Comparison of ENCODE assay signal across 8 cellular contexts in the genomic region with DNA sequence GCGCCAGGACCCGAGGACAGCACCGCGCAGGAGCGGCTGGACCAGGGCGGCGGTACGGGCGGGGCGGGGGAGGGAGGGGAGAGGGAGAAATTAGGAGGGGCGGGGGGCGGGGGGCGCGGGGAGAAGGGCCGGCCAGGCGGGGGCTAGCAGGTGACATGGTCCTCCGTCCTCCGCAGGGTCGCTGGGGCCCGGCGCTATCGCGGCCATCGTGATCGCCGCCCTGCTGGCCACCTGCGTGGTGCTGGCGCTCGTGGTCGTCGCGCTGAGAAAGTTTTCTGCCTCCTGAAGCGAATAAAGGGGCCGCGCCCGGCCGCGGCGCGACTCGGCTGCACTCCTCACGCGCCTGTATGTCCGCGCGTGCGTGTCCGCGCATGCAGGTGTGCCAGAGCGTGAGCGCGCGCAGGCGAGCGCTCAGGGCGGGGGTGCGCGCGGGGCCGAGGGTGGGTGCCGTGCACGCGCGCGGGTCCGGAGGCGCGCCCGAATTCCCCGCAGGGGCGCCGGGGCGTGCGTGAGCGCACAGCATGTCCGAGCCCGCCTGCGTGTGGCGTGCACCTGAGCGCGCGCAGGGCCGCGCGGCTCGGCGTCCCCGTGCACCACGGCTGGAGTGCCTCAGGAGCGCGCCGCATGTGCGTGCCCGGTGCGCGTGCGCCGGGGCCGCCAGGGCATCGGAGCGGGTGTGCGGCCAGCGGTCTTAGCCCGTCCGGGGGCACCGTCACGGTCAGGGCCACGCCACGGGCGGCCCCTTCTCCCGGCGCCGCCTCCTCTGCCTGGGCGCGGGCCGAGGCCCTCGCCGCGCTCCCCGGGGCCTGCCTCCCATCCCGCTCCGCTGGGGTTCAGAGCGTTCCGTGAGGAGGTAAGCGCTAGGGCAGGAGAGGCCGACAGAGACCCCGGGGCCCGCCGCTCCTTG. TPM values are rescaled to one million over a fixed set of nuclear protein-coding genes. Genes with fewer than 3 reads are reported as not detected.
DNase-seq lines count a peak whose midpoint lies in the region; ATAC-seq and TF ChIP-seq lines count a peak whose summit lies in the region.

No MANE protein-coding gene starts in this region.

- intact Hi-C loops in CD14-positive monocyte (cut with micrococcal nuclease) = no loop called here
- intact Hi-C loops in transverse colon (cut with DNase I; ENCODE audit: low total_unique reads) = no loop called here

- DNase-seq in CD14-positive monocyte (ENCODE audit: low spot score) (no peak), H7 (peak; percentile 91), SKM-1 (lab: John Stamatoyannopoulos, UW; ENCODE audit: unreplicated experiment) (peak; percentile 61), endodermal cell (peak; percentile 81), midbrain (lab: John Stamatoyannopoulos, UW) (peak; percentile 62), transverse colon (peak; percentile 59), T1000 (lab: John Stamatoyannopoulos, UW) (no peak)

- TF ChIP-seq CTCF in CD14-positive monocyte (IDR thresholded peaks at IDR 0.05) (no peak), endodermal cell (conservative IDR thresholded peaks at IDR 0.05) (peak; percentile 70), transverse colon (IDR thresholded peaks at IDR 0.05) (peak in 1 of 5 experiments; percentile 11)

- H3K9me3 Mint-ChIP-seq in CD14-positive monocyte (peaks cover 0 to 7% (median 0%) of the 10 kb centered on the region in 7 donors), endodermal cell (no peaks in the 10 kb centered on the region)

- 2 to 13% methylated on average over 15 to 120 of the region's 129 CpGs for WGBS in endodermal cell (ENCODE audit: insufficient coverage in 1 of 2, insufficient read length in 1 of 2), 2 experiments
- WGBS in transverse colon (ENCODE audit: low coverage in 1 of 2), 2 donors = 1% methylated on average over 105 of the region's 129 CpGs; no CpG with 5 or more reads in 1 of the 2 donors

- TF ChIP-seq POLR2A in transverse colon (IDR thresholded peaks at IDR 0.05) = peak; percentile 64

- no peak for TF ChIP-seq EP300 in transverse colon (IDR thresholded peaks at IDR 0.05; ENCODE audit: low read depth)

- ATAC-seq in GM21737 (IDR thresholded peaks at IDR 0.05; ENCODE audit: unreplicated experiment) = no peak

- H3K27ac ChIP-seq in endodermal cell (ENCODE audit: low read depth, low read length) (no peak overlapping the region), transverse colon (peak overlapping the region; percentile 85 to 93 (median 90))

- H3K4me1 Mint-ChIP-seq in CD14-positive monocyte = peaks cover 20% of the 10 kb centered on the region
- no peaks in the 10 kb centered on the region for H3K4me1 Mint-ChIP-seq in endodermal cell

- H3K27ac Mint-ChIP-seq in CD14-positive monocyte (no peak overlapping the region), endodermal cell (no peak overlapping the region)

- peaks cover 25% of the 10 kb centered on the region for H3K27me3 ChIP-seq in H7 (ENCODE audit: control insufficient read depth, insufficient read depth, low read length)
- peaks cover 20% of the 10 kb centered on the region for H3K27me3 ChIP-seq in endodermal cell (ENCODE audit: control insufficient read depth, insufficient read depth, low read length, poor library complexity, severe bottlenecking)
- peaks cover 27% of the 10 kb centered on the region for H3K27me3 ChIP-seq in transverse colon

- in situ Hi-C loops in transverse colon (cut with MboI; ENCODE audit: low pct_ligation_motif_present in 1 of 4, low pct_unique_long_range_greater_than_20kb in 1 of 4, low sequenced_read_pairs in 3 of 4) = no loop called here

- H3K4me1 ChIP-seq in endodermal cell (ENCODE audit: control insufficient read depth, insufficient read depth, low read length) (no peaks in the 10 kb centered on the region), transverse colon (peaks cover 16 to 40% (median 24%) of the 10 kb centered on the region in 4 donors)

- peaks cover 32 to 39% (median 34%) of the 10 kb centered on the region in 3 donors for H3K27me3 Mint-ChIP-seq in CD14-positive monocyte (ENCODE audit: low read depth in 3 of 3)
- H3K27me3 Mint-ChIP-seq in endodermal cell (ENCODE audit: insufficient read depth) = peaks cover 29% of the 10 kb centered on the region

- peak overlapping the region; percentile 63 to 73 for H3K4me3 Mint-ChIP-seq in CD14-positive monocyte
- H3K4me3 Mint-ChIP-seq in endodermal cell = peak overlapping the region; percentile 45

- H3K4me3 ChIP-seq in H7 (ENCODE audit: insufficient read depth, low read depth, low read length) (peak overlapping the region; percentile 62), endodermal cell (ENCODE audit: low read length) (peak overlapping the region; percentile 75), transverse colon (peak overlapping the region; percentile 31 to 62 (median 50))

- no peak overlapping the region for H3K9ac ChIP-seq in endodermal cell (ENCODE audit: extremely low read depth, low read length, poor library complexity, severe bottlenecking)

- H3K9me3 ChIP-seq in endodermal cell (ENCODE audit: control insufficient read depth, low read length) (no peaks in the 10 kb centered on the region), transverse colon (no peaks in the 10 kb centered on the region)

- H3K36me3 ChIP-seq in H7 (replicated peaks; ENCODE audit: control insufficient read depth, insufficient read depth, low read length) (no peaks in the 10 kb centered on the region), endodermal cell (ENCODE audit: control insufficient read depth, insufficient read depth, low read length) (no peaks in the 10 kb centered on the region), transverse colon (no peaks in the 10 kb centered on the region)

- H3K36me3 Mint-ChIP-seq in CD14-positive monocyte = no peaks in the 10 kb centered on the region
- no peaks in the 10 kb centered on the region for H3K36me3 Mint-ChIP-seq in endodermal cell (ENCODE audit: low read depth)

RNA-seq across cellular contexts. Expression of a gene that starts 6.3 kb away (rescaled TPM):
- polyA plus RNA-seq in CD14-positive monocyte = not detected
- 1.6 and 5.2 TPM in 2 replicates for total RNA-seq in H7 (2014; rRNA removed; shearing (Covaris generic))
- total RNA-seq in endodermal cell (1 to 10 TPM; 3.6 to 5.0 TPM), transverse colon (10 to 100 TPM; 13.9 to 45.6 (median 17.2) TPM)
- 1.00 TPM for polyA plus RNA-seq in endodermal cell (2013, experiment 1 of 2)
- polyA plus RNA-seq in endodermal cell (2013, experiment 2 of 2) = 0.66 TPM

Comparison
In these comparisons a context has a peak if more than half of its experiments do, and no peak if none do; other contexts are left out.
1. DNase-seq: peak in H7 (single experiment), SKM-1 (single experiment), endodermal cell (single experiment), midbrain (single experiment) and transverse colon (single experiment); none in CD14-positive monocyte (single experiment) and T1000 (single experiment).
2. Peak in every context shown above with its lines, with median percentiles within 50 percentile points of each other: H3K4me3 ChIP-seq.